In the genomic region with DNA sequence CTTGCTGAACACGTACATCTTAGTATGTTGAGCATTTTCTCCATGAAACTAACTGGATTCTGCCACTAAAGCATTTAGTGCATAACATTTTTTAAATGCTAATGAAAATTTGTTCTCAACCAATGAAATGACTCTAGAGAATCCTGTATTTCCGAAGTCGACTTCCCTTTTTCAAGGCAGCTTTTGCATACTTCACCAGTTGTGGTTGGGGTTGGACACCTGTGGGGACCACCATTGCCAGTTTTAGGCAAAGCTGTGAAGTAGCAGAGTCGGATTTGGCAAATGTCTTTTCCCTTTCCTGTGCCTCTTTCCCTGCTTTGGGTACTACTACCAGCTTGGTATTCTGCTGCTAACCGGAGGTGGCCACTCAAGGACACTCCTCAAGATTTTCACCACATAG, we compare ENCODE assay signal across 16 cellular contexts.
DNase-seq lines count a peak whose midpoint lies in the region; ATAC-seq, FAIRE-seq and TF ChIP-seq lines count a peak whose summit lies in the region.
"Had no signal": no experiment of that assay in that cellular context is flagged by ENCODE, and none has a peak within 500 bp of the region (broad histone marks: within the 10 kb centered on the region; RNA-seq: fewer than 3 reads in every experiment).

No MANE protein-coding gene starts in this region.

- in situ Hi-C loops in GM12878 (cut with MboI) = no loop called here

- H3K9ac ChIP-seq in Karpas-422 (ENCODE audit: low read length) (no peak overlapping the region), GM12878 (ENCODE audit: control insufficient read depth, insufficient read depth, low read length) (no peak overlapping the region)

- no peaks in the 10 kb centered on the region for H3K36me3 Mint-ChIP-seq in activated naive CD4-positive, alpha-beta T cell treated with anti-CD3 and anti-CD28 coated beads for 36 hours (ENCODE audit: low read depth)
- H3K36me3 Mint-ChIP-seq in activated naive CD4-positive, alpha-beta T cell treated with anti-CD3 and anti-CD28 coated beads, Interleukin-2, amount 10 ng/mL, durations not matched to agents 7 days and 5 days = no peaks in the 10 kb centered on the region
- no peaks in the 10 kb centered on the region for H3K36me3 Mint-ChIP-seq in naive thymus-derived CD8-positive, alpha-beta T cell
- H3K36me3 Mint-ChIP-seq: CD4-positive, CD25-positive, alpha-beta regulatory T cell had no signal

- no peak overlapping the region for H3K4me3 Mint-ChIP-seq in activated naive CD4-positive, alpha-beta T cell treated with anti-CD3 and anti-CD28 coated beads for 36 hours
- H3K4me3 Mint-ChIP-seq in activated naive CD4-positive, alpha-beta T cell treated with anti-CD3 and anti-CD28 coated beads, Interleukin-2, amount 10 ng/mL, durations not matched to agents 7 days and 5 days = no peak overlapping the region
- no peak overlapping the region for H3K4me3 Mint-ChIP-seq in naive thymus-derived CD8-positive, alpha-beta T cell
- H3K4me3 Mint-ChIP-seq: CD4-positive, CD25-positive, alpha-beta regulatory T cell had no signal

- H3K4me2 ChIP-seq in Karpas-422 (ENCODE audit: low read depth, low read length, poor library complexity, severe bottlenecking) = peak overlapping the region; percentile 40
- no peak overlapping the region for H3K4me2 ChIP-seq in GM12878 (ENCODE audit: control insufficient read depth, insufficient read depth)
- H3K4me2 ChIP-seq: A549 had no signal

- SMC1A ChIA-PET in GM12878 (lab: Charles Lee; ENCODE audit: uncharacterized antibody, unreplicated experiment) = interaction anchor here (0.9 to 1.8 kb wide), 2 partner anchors 26 to 587 kb away, joined by 3 to 5 read pairs; no protein-coding TSS in a partner anchor

- RAD21 ChIA-PET in GM12878 (lab: Charles Lee; ENCODE audit: unreplicated experiment) = no interaction called here

- intact Hi-C loops in activated naive CD4-positive, alpha-beta T cell treated with anti-CD3 and anti-CD28 coated beads for 36 hours (cut with micrococcal nuclease) = loop anchor here (2.0 to 5.0 kb wide), 2 partner anchors 109 to 178 kb away; no protein-coding TSS in a partner anchor
- intact Hi-C loops in GM12878 (cut with micrococcal nuclease; ENCODE audit: unreplicated experiment) = loop anchor here (5.0 kb wide), 4 partner anchors 133 to 1392 kb away; no protein-coding TSS in a partner anchor

- H3K4me1 Mint-ChIP-seq in activated naive CD4-positive, alpha-beta T cell treated with anti-CD3 and anti-CD28 coated beads for 36 hours (ENCODE audit: low read depth) = peaks cover 2% of the 10 kb centered on the region
- H3K4me1 Mint-ChIP-seq in activated naive CD4-positive, alpha-beta T cell treated with anti-CD3 and anti-CD28 coated beads, Interleukin-2, amount 10 ng/mL, durations not matched to agents 7 days and 5 days = no peaks in the 10 kb centered on the region
- H3K4me1 Mint-ChIP-seq in naive thymus-derived CD8-positive, alpha-beta T cell = peaks cover 0 to 30% (median 0%) of the 10 kb centered on the region in 4 donors
- H3K4me1 Mint-ChIP-seq: CD4-positive, CD25-positive, alpha-beta regulatory T cell had no signal

- H3K9me2 ChIP-seq in Karpas-422 (replicated peaks; ENCODE audit: insufficient read depth, low read length) = no peaks in the 10 kb centered on the region

- ATAC-seq in GM12878 (no peak), gastroesophageal sphincter (no peak), GM21717 (IDR thresholded peaks at IDR 0.05; ENCODE audit: unreplicated experiment) (no peak)
- no peak for ATAC-seq in naive thymus-derived CD8-positive, alpha-beta T cell
- ATAC-seq: A549 had no signal

- CTCF ChIA-PET in activated naive CD4-positive, alpha-beta T cell treated with anti-CD3 and anti-CD28 coated beads for 36 hours (lab: Charles Lee) = no interaction called here
- CTCF ChIA-PET in activated naive CD4-positive, alpha-beta T cell treated with anti-CD3 and anti-CD28 coated beads, Interleukin-2, amount 10 ng/mL, durations not matched to agents 7 days and 5 days (lab: Charles Lee) = no interaction called here
- CTCF ChIA-PET in GM12878 (lab: Yijun Ruan, JAX) = no interaction called here

- H3K27me3 ChIP-seq in Karpas-422 (ENCODE audit: low read length) (no peaks in the 10 kb centered on the region), GM12878 (replicated peaks in 1 of 2; ENCODE audit: control insufficient read depth in 2 of 2, insufficient read depth in 2 of 2, low read length in 1 of 2) (no peaks in the 10 kb centered on the region), gastroesophageal sphincter (no peaks in the 10 kb centered on the region)
- H3K27me3 ChIP-seq: MG63 had no signal

- 3% methylated on average over 5 of the region's 5 CpGs for WGBS in GM12878 (ENCODE audit: insufficient coverage, insufficient replicate concordance, low lambda C conversion rate, missing lambda C conversion rate)
- WGBS in gastroesophageal sphincter (ENCODE audit: low coverage in 1 of 2), 2 donors = 87 to 94% methylated on average over 3 to 5 of the region's 5 CpGs

- H3K27ac ChIP-seq in Karpas-422 (ENCODE audit: low read length) = no peak overlapping the region; the same call in 1 of the 2 replicates
- no peak overlapping the region for H3K27ac ChIP-seq in GM12878 (ENCODE audit: control insufficient read depth, insufficient read depth)
- H3K27ac ChIP-seq in gastroesophageal sphincter = no peak overlapping the region
- H3K27ac ChIP-seq: A549 had no signal

- H3K4me3 ChIP-seq in Karpas-422 (ENCODE audit: low read length) (0 out of 2 replicates have a peak overlapping the region, but pooled peaks have one; percentile 6), GM12878 (no peak overlapping the region), gastroesophageal sphincter (no peak overlapping the region)
- H3K4me3 ChIP-seq: A549, MG63 had no signal

- H3K9me3 Mint-ChIP-seq in activated naive CD4-positive, alpha-beta T cell treated with anti-CD3 and anti-CD28 coated beads for 36 hours = no peaks in the 10 kb centered on the region
- no peaks in the 10 kb centered on the region for H3K9me3 Mint-ChIP-seq in activated naive CD4-positive, alpha-beta T cell treated with anti-CD3 and anti-CD28 coated beads, Interleukin-2, amount 10 ng/mL, durations not matched to agents 7 days and 5 days
- H3K9me3 Mint-ChIP-seq in naive thymus-derived CD8-positive, alpha-beta T cell = peaks cover 0 to 2% (median 0%) of the 10 kb centered on the region in 9 donors

- H4K20me1 ChIP-seq in Karpas-422 (ENCODE audit: insufficient read depth, low read depth, low read length) = no peaks in the 10 kb centered on the region
- H4K20me1 ChIP-seq in GM12878 (ENCODE audit: control insufficient read depth, insufficient read depth) = no peaks in the 10 kb centered on the region

- no TSS peak for BruUV-seq in GM12878 (replicated peaks; lab: Mats Ljungman, UMichigan)

- TF ChIP-seq CTCF in GM12878 (IDR thresholded peaks at IDR 0.05 in 2 of 3, conservative IDR thresholded peaks at IDR 0.05 in 1 of 3; ENCODE audit: control insufficient read depth in 2 of 3, extremely low read depth in 1 of 3, insufficient read depth in 1 of 3, low read depth in 3 of 3, low read length in 3 of 3) (no peak), gastroesophageal sphincter (IDR thresholded peaks at IDR 0.05) (no peak)

- H3K36me3 ChIP-seq in Karpas-422 (ENCODE audit: insufficient read depth, low read length) (no peaks in the 10 kb centered on the region), GM12878 (ENCODE audit: control insufficient read depth in 2 of 2, insufficient read depth in 2 of 2, low read length in 1 of 2) (no peaks in the 10 kb centered on the region), gastroesophageal sphincter (no peaks in the 10 kb centered on the region)
- H3K36me3 ChIP-seq: MG63 had no signal

- H3K79me2 ChIP-seq in Karpas-422 (ENCODE audit: low read length) = no peaks in the 10 kb centered on the region
- H3K79me2 ChIP-seq in GM12878 (ENCODE audit: control insufficient read depth, insufficient read depth, low read length) = no peaks in the 10 kb centered on the region

- POLR2A ChIA-PET in GM12878 (lab: Charles Lee) = no interaction called here
- POLR2A ChIA-PET in naive thymus-derived CD8-positive, alpha-beta T cell (lab: Charles Lee) = no interaction called here

- no peak for DNase-seq in activated naive CD4-positive, alpha-beta T cell treated with anti-CD3 and anti-CD28 coated beads for 36 hours
- no peak for DNase-seq in activated naive CD4-positive, alpha-beta T cell treated with anti-CD3 and anti-CD28 coated beads, Interleukin-2, amount 10 ng/mL, durations not matched to agents 7 days and 5 days
- DNase-seq in Karpas-422 (peak; percentile 86), GM12878 (ENCODE audit: low read depth, low spot score) (no peak)
- DNase-seq in naive thymus-derived CD8-positive, alpha-beta T cell = no peak
- DNase-seq: CD4-positive, CD25-positive, alpha-beta regulatory T cell; MG63; NCI-H187; NCI-H226; NCI-H524 treated with DMSO at 0.1 percent for 48 hours; OCI-M1; SIG-M5 had no signal

- TF ChIP-seq POLR2A in GM12878 (IDR thresholded peaks at IDR 0.05; ENCODE audit: low read depth, low read length) (no peak), gastroesophageal sphincter (IDR thresholded peaks at IDR 0.05) (no peak)

- no peak for TF ChIP-seq RAD21 in GM12878 (IDR thresholded peaks at IDR 0.05; ENCODE audit: insufficient read depth, low read depth, low read length)

- no peak for FAIRE-seq in GM12878 (lab: Jason Lieb, UNC)
- FAIRE-seq: A549, H1 had no signal

- H3K27me3 Mint-ChIP-seq in activated naive CD4-positive, alpha-beta T cell treated with anti-CD3 and anti-CD28 coated beads for 36 hours (ENCODE audit: low read depth) = peaks cover 7% of the 10 kb centered on the region
- H3K27me3 Mint-ChIP-seq in activated naive CD4-positive, alpha-beta T cell treated with anti-CD3 and anti-CD28 coated beads, Interleukin-2, amount 10 ng/mL, durations not matched to agents 7 days and 5 days = no peaks in the 10 kb centered on the region
- H3K27me3 Mint-ChIP-seq in naive thymus-derived CD8-positive, alpha-beta T cell = peaks cover 0 to 3% (median 0%) of the 10 kb centered on the region in 5 donors

- H3K4me1 ChIP-seq in Karpas-422 (ENCODE audit: low read length) (peaks cover 33% of the 10 kb centered on the region), GM12878 (ENCODE audit: control insufficient read depth, insufficient read depth, low read length) (no peaks in the 10 kb centered on the region), gastroesophageal sphincter (no peaks in the 10 kb centered on the region)
- H3K4me1 ChIP-seq: A549 had no signal

- H3K27ac Mint-ChIP-seq in activated naive CD4-positive, alpha-beta T cell treated with anti-CD3 and anti-CD28 coated beads for 36 hours = peak overlapping the region; percentile 30
- H3K27ac Mint-ChIP-seq in activated naive CD4-positive, alpha-beta T cell treated with anti-CD3 and anti-CD28 coated beads, Interleukin-2, amount 10 ng/mL, durations not matched to agents 7 days and 5 days = no peak overlapping the region
- H3K27ac Mint-ChIP-seq in naive thymus-derived CD8-positive, alpha-beta T cell = no peak overlapping the region
- H3K27ac Mint-ChIP-seq: CD4-positive, CD25-positive, alpha-beta regulatory T cell had no signal

- no peaks in the 10 kb centered on the region for H3K9me3 ChIP-seq in Karpas-422 (ENCODE audit: low read length)
- no peaks in the 10 kb centered on the region for H3K9me3 ChIP-seq in GM12878 (replicated peaks; ENCODE audit: control insufficient read depth, insufficient read depth, low read length)
- no peaks in the 10 kb centered on the region for H3K9me3 ChIP-seq in gastroesophageal sphincter
- H3K9me3 ChIP-seq: A549, MG63 had no signal

- no peak for TF ChIP-seq EP300 in GM12878 (IDR thresholded peaks at IDR 0.05; ENCODE audit: borderline replicate concordance in 1 of 2, control insufficient read depth in 1 of 2, low read depth in 2 of 2, low read length in 2 of 2)
- no peak for TF ChIP-seq EP300 in gastroesophageal sphincter (IDR thresholded peaks at IDR 0.05)

- H2AFZ ChIP-seq in Karpas-422 (ENCODE audit: low read length) (no peak overlapping the region), GM12878 (ENCODE audit: control insufficient read depth, low read depth, low read length) (no peak overlapping the region)
